In genomic region chr5:111512406-111513174, GRCh38 we compare ENCODE assay signal across 1 cellular context.
A peak's percentile ranks its signal among the peaks of the same experiment; 100 is the strongest.
TF ChIP-seq lines count a peak whose summit lies in the region.

Gene STARD4 (minus strand): TSS chr5:111512535. CDS start chr5:111507433, 5,102 bp downstream.

TF ChIP-seq in K562, 482 proteins besides CTCF, POLR2A, EP300 and RAD21 (continued from another document):
- TF ChIP-seq IFI16 (CRISPR knock-in tag; IDR thresholded peaks at IDR 0.05) (no peak), SAFB2 (IDR thresholded peaks at IDR 0.05; ENCODE audit: borderline replicate concordance, low read depth, low read length, severe bottlenecking) (no peak), ETV5 (CRISPR knock-in tag; IDR thresholded peaks at IDR 0.05; ENCODE audit: low read depth) (peak; percentile 42), HMG20B (CRISPR knock-in tag; IDR thresholded peaks at IDR 0.05) (0 out of 2 replicates have a peak, but pooled peaks have one; percentile 60), RNF2 (IDR thresholded peaks at IDR 0.05) (peak; percentile 16; the same call in 1 of the 2 replicates), MEIS2 (IDR thresholded peaks at IDR 0.05; ENCODE audit: partially characterized antibody) (peak; percentile 38), TRIM25 (IDR thresholded peaks at IDR 0.05; ENCODE audit: borderline replicate concordance) (no peak), ARID1B (IDR thresholded peaks at IDR 0.05) (peak; percentile 66; the same call in 1 of the 2 replicates), POLR2B (IDR thresholded peaks at IDR 0.05; ENCODE audit: low read depth, partially characterized antibody) (peak; percentile 79), RBM25 (IDR thresholded peaks at IDR 0.05; ENCODE audit: low read depth, low read length, severe bottlenecking) (peak; percentile 74), XRCC5 (IDR thresholded peaks at IDR 0.05; ENCODE audit: low read depth, low read length) (0 out of 2 replicates have a peak, but pooled peaks have one; percentile 18), ARNT (IDR thresholded peaks at IDR 0.05) (peak in 1 of 2 experiments; percentile 70; a peak in 2 of 4 replicates), ZNF764 (CRISPR knock-in tag; IDR thresholded peaks at IDR 0.05; ENCODE audit: low read depth) (no peak), ID3 (CRISPR knock-in tag; IDR thresholded peaks at IDR 0.05) (no peak), ID3 (tag; IDR thresholded peaks at IDR 0.05) (peak; percentile 96; the same call in 1 of the 2 replicates), SMARCC2 (IDR thresholded peaks at IDR 0.05; ENCODE audit: low read depth) (peak; percentile 26; the same call in 1 of the 2 replicates), SUPT5H (IDR thresholded peaks at IDR 0.05) (peak; percentile 94), FOXM1 (IDR thresholded peaks at IDR 0.05; ENCODE audit: low read depth) (peak; percentile 62), FOXM1 (CRISPR knock-in tag; IDR thresholded peaks at IDR 0.05; ENCODE audit: low read depth) (no peak), RBM22 (IDR thresholded peaks at IDR 0.05; ENCODE audit: low read depth, low read length, poor library complexity, severe bottlenecking) (no peak), LCOR (CRISPR knock-in tag; IDR thresholded peaks at IDR 0.05) (peak; percentile 85; the same call in 1 of the 2 replicates), TBP (optimal IDR thresholded peaks at IDR 0.05; ENCODE audit: low read depth, low read length) (peak; percentile 93)
